18 cellular contexts compared by ENCODE assay signal in the genomic region with DNA sequence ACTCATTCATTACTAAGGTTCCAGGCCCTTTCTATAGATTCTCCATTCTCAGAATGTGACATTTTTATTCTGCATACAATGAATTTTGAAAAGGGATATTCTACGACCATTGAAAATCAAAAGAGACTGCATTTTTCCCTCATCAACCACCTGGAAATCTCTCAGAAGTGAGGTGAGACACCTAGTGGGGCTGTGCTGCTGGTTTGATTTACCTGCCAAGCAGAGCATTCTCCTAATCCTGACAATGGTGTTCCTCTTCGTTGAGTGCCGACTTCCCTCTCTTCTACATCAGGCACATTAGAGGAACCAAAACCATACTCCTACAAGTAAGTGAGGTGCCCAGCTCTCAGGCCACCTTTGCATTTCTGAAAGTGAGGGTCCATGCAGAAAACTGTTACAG.
"Had no signal": no experiment of that assay in that cellular context is flagged by ENCODE, and none has a peak within 500 bp of the region (broad histone marks: within the 10 kb centered on the region; RNA-seq: fewer than 3 reads in every experiment).

No MANE protein-coding gene starts in this region.

- H3K4me2 ChIP-seq: hepatocyte had no signal

- H3K27ac Mint-ChIP-seq: T-cell had no signal

- H3K9me3 ChIP-seq: pancreas, right lobe of liver had no signal

- H3K4me3 Mint-ChIP-seq: naive thymus-derived CD4-positive, alpha-beta T cell; stimulated activated naive B cell treated with anti-CD40 and anti-IgM and Interleukin-4, amounts not matched to agents 10 μg/mL and 1 μg/mL and 100 μg/mL, for 72 hours; T-cell had no signal

- DNase-seq: activated CD4-positive, alpha-beta T cell treated with anti-CD3 and anti-CD28 coated beads, Interleukin-2, amount 50 U/mL, for 1 hour; activated CD8-positive, alpha-beta memory T cell treated with anti-CD3 and anti-CD28 coated beads for 24 hours; activated CD8-positive, alpha-beta memory T cell treated with anti-CD3 and anti-CD28 coated beads, Interleukin-2, amount 50 U/mL, for 48 hours; activated effector memory CD4-positive, alpha-beta T cell treated with anti-CD3 and anti-CD28 coated beads, Interleukin-2, amount 50 U/mL, for 16 hours; activated T-cell treated with anti-CD3 and anti-CD28 coated beads, Interleukin-2, amount 50 U/mL, for 48 hours; dermis blood vessel endothelial cell; effector memory CD4-positive, alpha-beta T cell; mesenchymal stem cell; naive thymus-derived CD4-positive, alpha-beta T cell; right lobe of liver; stimulated activated CD4-positive, alpha-beta T cell treated with anti-CD3 and anti-CD28 coated beads, Interleukin-4, amount 100 ng/mL, for 4 hours; stimulated activated naive B cell treated with anti-CD40 and anti-IgM and Interleukin-4, amounts not matched to agents 10 μg/mL and 1 μg/mL and 100 μg/mL, for 72 hours; T-cell; T-helper 9 cell had no signal

- H3K79me2 ChIP-seq: hepatocyte had no signal

- H3K9me3 Mint-ChIP-seq: activated naive CD4-positive, alpha-beta T cell treated with anti-CD3 and anti-CD28 coated beads, Interleukin-2, amount 50 U/mL, for 72 hours; naive thymus-derived CD4-positive, alpha-beta T cell; stimulated activated naive B cell treated with anti-CD40 and anti-IgM and Interleukin-4, amounts not matched to agents 10 μg/mL and 1 μg/mL and 100 μg/mL, for 72 hours; T-cell had no signal

- H3K27me3 ChIP-seq: hepatocyte, pancreas, right lobe of liver had no signal

- ATAC-seq: activated CD4-positive, CD25-positive, alpha-beta regulatory T cell treated with anti-CD3 and anti-CD28 coated beads, Interleukin-2, amount 50 U/mL, for 24 hours; activated naive CD4-positive, alpha-beta T cell treated with anti-CD3 and anti-CD28 coated beads, Interleukin-2, amount 50 U/mL, for 72 hours; naive thymus-derived CD4-positive, alpha-beta T cell; pancreas; stimulated activated naive B cell treated with anti-CD40 and anti-IgM and Interleukin-4, amounts not matched to agents 10 μg/mL and 1 μg/mL and 100 μg/mL, for 72 hours; T-cell had no signal

- H3K27ac ChIP-seq: hepatocyte, pancreas had no signal

- H3K4me3 ChIP-seq: hepatocyte, pancreas, right lobe of liver had no signal

- H2AFZ ChIP-seq: hepatocyte had no signal

- H3K27me3 Mint-ChIP-seq: naive thymus-derived CD4-positive, alpha-beta T cell; stimulated activated naive B cell treated with anti-CD40 and anti-IgM and Interleukin-4, amounts not matched to agents 10 μg/mL and 1 μg/mL and 100 μg/mL, for 72 hours; T-cell had no signal
